In genomic region chr17:50766222-50767023, GRCh38 we compare ENCODE assay signal across 18 cellular contexts. TPM values are rescaled to one million over a fixed set of nuclear protein-coding genes. Genes with fewer than 3 reads are reported as not detected.
DNase-seq lines count a peak whose midpoint lies in the region; ATAC-seq and TF ChIP-seq lines count a peak whose summit lies in the region.
"Had no signal": no experiment of that assay in that cellular context is flagged by ENCODE, and none has a peak within 500 bp of the region (broad histone marks: within the 10 kb centered on the region; RNA-seq: fewer than 3 reads in every experiment).

No MANE protein-coding gene starts in this region.

- peak overlapping the region; percentile 29 for H3K4me3 ChIP-seq in Caco-2 (ENCODE audit: low read depth, low read length)
- H3K4me3 ChIP-seq in OCI-LY3 (ENCODE audit: low read length), result no peak overlapping the region
- H3K4me3 ChIP-seq: adrenal gland, GM23248, PC-9 had no signal

- peak overlapping the region; percentile 81 for H3K27ac Mint-ChIP-seq in Caco-2 (ENCODE audit: unreplicated experiment)
- H3K27ac Mint-ChIP-seq: activated T-helper 17 cell treated with anti-CD3 and anti-CD28 coated beads, Interleukin-2, amount 50 U/mL, for 72 hours had no signal

- H3K27ac ChIP-seq in OCI-LY3 (ENCODE audit: low read length) (no peak overlapping the region), substantia nigra (ENCODE audit: low read depth, low read length, poor library complexity, severe bottlenecking) (no peak overlapping the region)
- H3K27ac ChIP-seq: adrenal gland, GM23248, PC-9 had no signal

- H3K4me2 ChIP-seq in OCI-LY3 (ENCODE audit: low read length), result no peak overlapping the region
- H3K4me2 ChIP-seq: PC-9 had no signal

- peak overlapping the region; percentile 51 for H3K4me3 Mint-ChIP-seq in Caco-2 (ENCODE audit: unreplicated experiment)
- H3K4me3 Mint-ChIP-seq: activated T-helper 17 cell treated with anti-CD3 and anti-CD28 coated beads, Interleukin-2, amount 50 U/mL, for 72 hours had no signal

- H2AFZ ChIP-seq in OCI-LY3 (ENCODE audit: low read depth, low read length), result peak overlapping the region; percentile 67; the same call in 1 of the 2 replicates
- H2AFZ ChIP-seq: PC-9 had no signal

- H3K36me3 ChIP-seq in Caco-2 (ENCODE audit: control insufficient read depth, insufficient read depth, low read length) (no peaks in the 10 kb centered on the region), OCI-LY3 (replicated peaks; ENCODE audit: low read depth, low read length) (no peaks in the 10 kb centered on the region)
- H3K36me3 ChIP-seq: adrenal gland had no signal

- POLR2A ChIA-PET in Caco-2 (lab: Charles Lee), result interaction anchor here (0.9 kb wide), 1 partner anchor 47 kb away, joined by 4 read pairs; the partner anchor contains the start of gene LUC7L3

- no peak overlapping the region for H3K9ac ChIP-seq in OCI-LY3 (ENCODE audit: low read length)
- H3K9ac ChIP-seq: GM23248 had no signal

- no peaks in the 10 kb centered on the region for H3K27me3 ChIP-seq in Caco-2 (replicated peaks; ENCODE audit: control insufficient read depth, insufficient read depth, low read length)
- H3K27me3 ChIP-seq in OCI-LY3 (ENCODE audit: low read depth, low read length), result no peaks in the 10 kb centered on the region
- H3K27me3 ChIP-seq: adrenal gland had no signal

- H3K27me3 Mint-ChIP-seq in Caco-2 (ENCODE audit: insufficient read depth, unreplicated experiment), result no peaks in the 10 kb centered on the region

- no peaks in the 10 kb centered on the region for H3K79me2 ChIP-seq in OCI-LY3 (ENCODE audit: low read length)

- peak; percentile 70 for ATAC-seq in left lobe of liver
- ATAC-seq in GM21576 (IDR thresholded peaks at IDR 0.05; ENCODE audit: unreplicated experiment), result no peak
- ATAC-seq: activated T-helper 17 cell treated with anti-CD3 and anti-CD28 coated beads, Interleukin-2, amount 50 U/mL, for 72 hours had no signal

- CTCF ChIA-PET in Caco-2 (lab: Charles Lee), result interaction anchor here (0.5 to 6.6 kb wide), 4 partner anchors 18 to 257 kb away, joined by 3 to 49 read pairs (median 4); no protein-coding TSS in a partner anchor

- H3K4me1 ChIP-seq in Caco-2 (peaks cover 67% of the 10 kb centered on the region), OCI-LY3 (ENCODE audit: low read length) (peaks cover 36% of the 10 kb centered on the region)

- H3K4me1 Mint-ChIP-seq in Caco-2 (ENCODE audit: low read depth, unreplicated experiment), result peaks cover 55% of the 10 kb centered on the region

- BruUV-seq in Caco-2 (replicated peaks; lab: Mats Ljungman, UMichigan), result no TSS peak

- H3K9me3 ChIP-seq in Caco-2, result no peaks in the 10 kb centered on the region
- no peaks in the 10 kb centered on the region for H3K9me3 ChIP-seq in OCI-LY3 (ENCODE audit: insufficient read depth, low read length)
- H3K9me3 ChIP-seq: adrenal gland had no signal

- DNase-seq in Caco-2 (peak in 1 of 2 experiments; percentile 43), left lobe of liver (ENCODE audit: low spot score) (peak; percentile 79), posterior vena cava (ENCODE audit: low spot score) (peak; percentile 59), substantia nigra (lab: John Stamatoyannopoulos, UW) (no peak), NCI-H345 treated with DMSO at 0.1 percent for 48 hours (lab: John Stamatoyannopoulos, UW; ENCODE audit: unreplicated experiment) (no peak), NCI-H1092 (lab: John Stamatoyannopoulos, UW) (no peak)
- DNase-seq: activated CD4-positive, alpha-beta T cell treated with anti-CD3 and anti-CD28 coated beads, Interleukin-2, amount 50 U/mL, for 4 hours; DMS53; GM23248; NCI-H2029 treated with DMSO at 0.1 percent for 48 hours; NCI-H524 had no signal

- H3K36me3 Mint-ChIP-seq in Caco-2 (ENCODE audit: insufficient read depth, unreplicated experiment), result no peaks in the 10 kb centered on the region

- intact Hi-C loops in Caco-2 (cut with micrococcal nuclease; ENCODE audit: unreplicated experiment), result no loop called here
- intact Hi-C loops in posterior vena cava (cut with DNase I), result no loop called here

- no peaks in the 10 kb centered on the region for H4K20me1 ChIP-seq in OCI-LY3 (ENCODE audit: insufficient read depth, low read length)

- TF ChIP-seq CTCF in Caco-2 (IDR thresholded peaks at IDR 0.05; ENCODE audit: insufficient read depth in 1 of 2, low read depth in 1 of 2, low read length in 1 of 2, severe bottlenecking in 1 of 2, unreplicated experiment in 1 of 2), result no peak
- no peak for TF ChIP-seq CTCF in OCI-LY3 (IDR thresholded peaks at IDR 0.05; ENCODE audit: low read depth, low read length)

- no peaks in the 10 kb centered on the region for H3K9me3 Mint-ChIP-seq in Caco-2 (ENCODE audit: unreplicated experiment)
- H3K9me3 Mint-ChIP-seq: activated T-helper 17 cell treated with anti-CD3 and anti-CD28 coated beads, Interleukin-2, amount 50 U/mL, for 72 hours had no signal

RNA-seq across cellular contexts. Expression of gene ANKRD40CL, which starts 0.9 kb away (rescaled TPM):
- total RNA-seq in Caco-2 (2022) (11.2 and 11.4 TPM in 2 replicates), left lobe of liver (not detected), posterior vena cava (not detected)
- total RNA-seq: activated T-helper 17 cell treated with anti-CD3 and anti-CD28 coated beads, Interleukin-2, amount 50 U/mL, for 72 hours; adrenal gland; GM23248; HT1080; MCF 10A; PC-9 had no signal

RNA-seq across cellular contexts. Expression of gene LUC7L3, which starts 47.0 kb away (rescaled TPM):
- total RNA-seq in Caco-2 (2022) (284 and 287 TPM in 2 replicates), left lobe of liver (43.6 TPM), posterior vena cava (10 to 100 TPM; 82.0 to 92.5 TPM)

RNA-seq across cellular contexts. Expression of gene ANKRD40, which starts 58.7 kb away (rescaled TPM):
- 113 and 114 TPM in 2 replicates for total RNA-seq in Caco-2 (2022)
- 15.6 TPM for total RNA-seq in left lobe of liver
- 10 to 100 TPM; 57.4 to 77.3 TPM for total RNA-seq in posterior vena cava

Comparison
In these comparisons a context has a peak if more than half of its experiments do, and no peak if none do; other contexts are left out.
1. DNase-seq: peak in left lobe of liver (single experiment) and posterior vena cava (single experiment); none in substantia nigra (0 of 49), NCI-H345 treated with DMSO at 0.1 percent for 48 hours (single experiment) and NCI-H1092 (single experiment).
2. RNA of gene ANKRD40CL, which starts 0.9 kb away (total RNA-seq): 11.2 to 11.4 TPM in Caco-2; not detected in left lobe of liver (single experiment) and not detected in posterior vena cava; every median in the first group is over 10 times any median in the second.